In genomic region chr16:89946515-89946914, GRCh38 we compare ENCODE assay signal across 22 cellular contexts. TPM values are rescaled to one million over a fixed set of nuclear protein-coding genes. Genes with fewer than 3 reads are reported as not detected.
DNase-seq lines count a peak whose midpoint lies in the region; ATAC-seq, FAIRE-seq and TF ChIP-seq lines count a peak whose summit lies in the region.
"Had no signal": no experiment of that assay in that cellular context is flagged by ENCODE, and none has a peak within 500 bp of the region (broad histone marks: within the 10 kb centered on the region; RNA-seq: fewer than 3 reads in every experiment).

No MANE protein-coding gene starts in this region.

- no peaks in the 10 kb centered on the region for H3K36me3 ChIP-seq in HepG2 (replicated peaks in 1 of 2; ENCODE audit: control insufficient read depth in 1 of 2, insufficient read depth in 2 of 2, low read length in 2 of 2)
- H3K36me3 ChIP-seq in right lobe of liver = no peaks in the 10 kb centered on the region
- peaks cover 24% of the 10 kb centered on the region for H3K36me3 ChIP-seq in OCI-LY7 (ENCODE audit: insufficient read depth, low read length)

- no peak for TF ChIP-seq RAD21 in HepG2 (CRISPR knock-in tag; IDR thresholded peaks at IDR 0.05)

- BruUV-seq in HepG2 (replicated peaks; lab: Mats Ljungman, UMichigan) = no TSS peak
- BruUV-seq in OCI-LY7 (replicated peaks; lab: Mats Ljungman, UMichigan) = no TSS peak

- ATAC-seq in HepG2 = no peak
- no peak for ATAC-seq in right lobe of liver
- no peak for ATAC-seq in naive B cell (ENCODE audit: low read depth in 2 of 2)
- ATAC-seq in stimulated activated naive B cell treated with anti-CD40 and anti-IgM and Interleukin-4, amounts not matched to agents 10 μg/mL and 1 μg/mL and 100 μg/mL, for 72 hours (replicated peaks) = no peak
- no peak for ATAC-seq in GM21528 (IDR thresholded peaks at IDR 0.05; ENCODE audit: low FRiP score, unreplicated experiment)
- ATAC-seq: A549 had no signal

- H3K27ac ChIP-seq in HepG2 (ENCODE audit: extremely low read length, insufficient read depth, low read length) (no peak overlapping the region), right lobe of liver (no peak overlapping the region), OCI-LY7 (ENCODE audit: low read depth, low read length, poor library complexity, severe bottlenecking) (peak overlapping the region; percentile 94)
- H3K27ac ChIP-seq: A549, PC-9, SJSA1 had no signal

- intact Hi-C loops in HepG2 (cut with micrococcal nuclease; ENCODE audit: unreplicated experiment) = no loop called here
- intact Hi-C loops in right lobe of liver (cut with DNase I) = no loop called here
- intact Hi-C loops in OCI-LY7 (cut with micrococcal nuclease; ENCODE audit: unreplicated experiment) = no loop called here

- TF ChIP-seq CTCF in HepG2 (CRISPR knock-in tag; IDR thresholded peaks at IDR 0.05) (no peak), right lobe of liver (IDR thresholded peaks at IDR 0.05) (no peak), OCI-LY7 (conservative IDR thresholded peaks at IDR 0.05; ENCODE audit: low read length) (no peak)

- H3K4me1 ChIP-seq in HepG2 (ENCODE audit: insufficient read depth, low read length) (peaks cover 32% of the 10 kb centered on the region), right lobe of liver (peaks cover 0 to 13% (median 4%) of the 10 kb centered on the region in 4 donors), OCI-LY7 (ENCODE audit: insufficient read depth, low read length, poor library complexity, severe bottlenecking) (peaks cover 81% of the 10 kb centered on the region)

- no peaks in the 10 kb centered on the region for H3K9me3 Mint-ChIP-seq in naive B cell
- peaks cover 0 to 2% of the 10 kb centered on the region in 2 donors for H3K9me3 Mint-ChIP-seq in stimulated activated naive B cell treated with anti-CD40 and anti-IgM and Interleukin-4, amounts not matched to agents 10 μg/mL and 1 μg/mL and 100 μg/mL, for 72 hours

- no peaks in the 10 kb centered on the region for H4K20me1 ChIP-seq in HepG2 (ENCODE audit: insufficient read depth, low read length)
- no peaks in the 10 kb centered on the region for H4K20me1 ChIP-seq in OCI-LY7 (ENCODE audit: insufficient read depth, low read length)

- H3K4me3 ChIP-seq in HepG2 (replicated peaks in 1 of 3; ENCODE audit: insufficient read depth in 1 of 3, low read depth in 2 of 3, low read length in 3 of 3) = peak overlapping the region in 1 of 3 experiments; percentile 26; a peak in 1 of 6 replicates
- H3K4me3 ChIP-seq in right lobe of liver = no peak overlapping the region
- no peak overlapping the region for H3K4me3 ChIP-seq in OCI-LY7 (ENCODE audit: low read depth, low read length, poor library complexity, severe bottlenecking)
- H3K4me3 ChIP-seq: A549, PC-9, SJSA1 had no signal

- H3K9ac ChIP-seq in HepG2 (ENCODE audit: insufficient read depth, low read depth, low read length) = no peak overlapping the region

- DNase-seq in HepG2 (ENCODE audit: low spot score) = no peak
- DNase-seq in right lobe of liver = no peak
- DNase-seq in OCI-LY7 (ENCODE audit: low spot score) = no peak
- DNase-seq in naive B cell = no peak
- DNase-seq in stimulated activated naive B cell treated with anti-CD40 and anti-IgM and Interleukin-4, amounts not matched to agents 10 μg/mL and 1 μg/mL and 100 μg/mL, for 72 hours = no peak
- DNase-seq in mucosa of gallbladder (ENCODE audit: low spot score) = no peak
- DNase-seq in NCI-H2107 treated with DMSO at 0.1 percent for 48 hours (lab: John Stamatoyannopoulos, UW; ENCODE audit: unreplicated experiment) = no peak
- DNase-seq: DMS79 treated with DMSO at 0.1 percent for 48 hours, GOT3, KBM-7, NCI-H1417 treated with DMSO at 0.1 percent for 48 hours, NCI-H1930, NCI-H2171 treated with DMSO at 0.1 percent for 48 hours, NCI-H446 treated with DMSO at 0.1 percent for 48 hours, PC-9 had no signal

- POLR2A ChIA-PET in HepG2 (lab: Yijun Ruan, JAX) = interaction anchor here (2.4 kb wide), 1 partner anchor 73 kb away, joined by 6 read pairs; the partner anchor contains the start of gene TCF25
- POLR2A ChIA-PET in OCI-LY7 (lab: Charles Lee) = no interaction called here

- in situ Hi-C loops in HepG2 (cut with HindIII; ENCODE audit: extremely low pct_ligation_motif_present, low pct_unique_long_range_greater_than_20kb) = no loop called here

- H3K4me2 ChIP-seq in HepG2 (ENCODE audit: low read depth, low read length) = peak overlapping the region; percentile 52
- H3K4me2 ChIP-seq in OCI-LY7 (ENCODE audit: low read length) = peak overlapping the region; percentile 76
- H3K4me2 ChIP-seq: A549, PC-9 had no signal

- 12% methylated on average over 5 of the region's 5 CpGs for WGBS in HepG2 (ENCODE audit: low lambda C conversion rate)
- 84% methylated on average over 3 of the region's 5 CpGs for WGBS in right lobe of liver (ENCODE audit: insufficient coverage, low coverage, low lambda C conversion rate, missing lambda C conversion rate)

- peaks cover 0 to 5% (median 5%) of the 10 kb centered on the region in 3 donors for H3K27me3 Mint-ChIP-seq in naive B cell
- peaks cover 0 to 3% of the 10 kb centered on the region in 2 donors for H3K27me3 Mint-ChIP-seq in stimulated activated naive B cell treated with anti-CD40 and anti-IgM and Interleukin-4, amounts not matched to agents 10 μg/mL and 1 μg/mL and 100 μg/mL, for 72 hours

- H3K79me2 ChIP-seq in HepG2 (ENCODE audit: insufficient read depth, low read length) (peaks cover 15% of the 10 kb centered on the region), OCI-LY7 (ENCODE audit: insufficient read depth, low read depth, low read length) (peaks cover 25% of the 10 kb centered on the region)

- H3K4me1 Mint-ChIP-seq in naive B cell = peaks cover 35 to 48% (median 45%) of the 10 kb centered on the region in 3 donors
- H3K4me1 Mint-ChIP-seq in stimulated activated naive B cell treated with anti-CD40 and anti-IgM and Interleukin-4, amounts not matched to agents 10 μg/mL and 1 μg/mL and 100 μg/mL, for 72 hours = peaks cover 41 to 60% of the 10 kb centered on the region in 2 donors

- TF ChIP-seq EP300 in HepG2 (IDR thresholded peaks at IDR 0.05; ENCODE audit: low read depth in 2 of 2, low read length in 2 of 2) = no peak
- TF ChIP-seq EP300 in HepG2 (CRISPR knock-in tag; IDR thresholded peaks at IDR 0.05; ENCODE audit: borderline replicate concordance) = no peak

- H3K27me3 ChIP-seq in HepG2 (ENCODE audit: control insufficient read depth in 1 of 2, insufficient read depth in 2 of 2, low read length in 2 of 2) (peaks cover 0 to 32% of the 10 kb centered on the region in 2 experiments; a peak in 4 of 5 replicates), right lobe of liver (no peaks in the 10 kb centered on the region)

- H3K4me3 Mint-ChIP-seq in naive B cell = peak overlapping the region in 6 of 8 donors; percentile 16 to 76 (median 36)
- no peak overlapping the region for H3K4me3 Mint-ChIP-seq in stimulated activated naive B cell treated with anti-CD40 and anti-IgM and Interleukin-4, amounts not matched to agents 10 μg/mL and 1 μg/mL and 100 μg/mL, for 72 hours

- H3K27ac Mint-ChIP-seq in naive B cell = peak overlapping the region in 3 of 6 donors; percentile 49 to 77 (median 63)
- H3K27ac Mint-ChIP-seq in stimulated activated naive B cell treated with anti-CD40 and anti-IgM and Interleukin-4, amounts not matched to agents 10 μg/mL and 1 μg/mL and 100 μg/mL, for 72 hours = peak overlapping the region; percentile 74
- H3K27ac Mint-ChIP-seq: CD14-positive monocyte had no signal

- TF ChIP-seq POLR2A in HepG2 (IDR thresholded peaks at IDR 0.05; ENCODE audit: insufficient read depth in 1 of 2, low read depth in 2 of 2, low read length in 2 of 2) (no peak), right lobe of liver (IDR thresholded peaks at IDR 0.05) (no peak)

- H3K9me3 ChIP-seq in HepG2 (ENCODE audit: low read length) (no peaks in the 10 kb centered on the region), right lobe of liver (no peaks in the 10 kb centered on the region), OCI-LY7 (ENCODE audit: low read length) (no peaks in the 10 kb centered on the region)
- H3K9me3 ChIP-seq: A549, SJSA1 had no signal

- no peak for FAIRE-seq in HepG2 (lab: Jason Lieb, UNC)
- FAIRE-seq: A549, G401.6, GM12891, GM18507 had no signal

- peaks cover 0 to 7% of the 10 kb centered on the region in 2 donors for H3K36me3 Mint-ChIP-seq in naive B cell
- peaks cover 0 to 4% of the 10 kb centered on the region in 2 donors for H3K36me3 Mint-ChIP-seq in stimulated activated naive B cell treated with anti-CD40 and anti-IgM and Interleukin-4, amounts not matched to agents 10 μg/mL and 1 μg/mL and 100 μg/mL, for 72 hours

- H2AFZ ChIP-seq in HepG2 (ENCODE audit: low read length) (no peak overlapping the region), OCI-LY7 (ENCODE audit: low read length) (no peak overlapping the region)
- H2AFZ ChIP-seq: PC-9 had no signal

- no peaks in the 10 kb centered on the region for H3K9me2 ChIP-seq in OCI-LY7 (ENCODE audit: insufficient read depth, low read length)

- CTCF ChIA-PET in HepG2 (lab: Yijun Ruan, JAX; ENCODE audit: low intra/inter-chr PET ratio, low total read pairs) (no interaction called here), OCI-LY7 (lab: Charles Lee; ENCODE audit: unreplicated experiment) (no interaction called here)

RNA-seq across cellular contexts. Expression of gene DEF8, which starts 2.0 kb away (rescaled TPM):
- total RNA-seq in HepG2 (2016; rRNA removed; fragmentation: Illumina TruSeq; extraction: Trizol) (98.5 and 107 TPM in 2 replicates), right lobe of liver (10 to 100 TPM; 16.7 to 44.1 (median 20.7) TPM), OCI-LY7 (2022) (295 and 380 TPM in 2 replicates), mucosa of gallbladder (68.6 TPM)
- total RNA-seq in HepG2 (2016; cell fraction: cytosol; rRNA removed; fragmentation: Illumina TruSeq; extraction: Trizol; ENCODE audit: low read depth) = 134 and 176 TPM in 2 replicates
- total RNA-seq in HepG2 (2016; cell fraction: insoluble cytoplasmic fraction; rRNA removed; fragmentation: Illumina TruSeq; extraction: Trizol) = 103 and 113 TPM in 2 replicates
- total RNA-seq in HepG2 (2016; cell fraction: membrane; rRNA removed; fragmentation: Illumina TruSeq; extraction: Trizol) = 127 and 160 TPM in 2 replicates
- total RNA-seq in HepG2 (2016; cell fraction: nucleus; rRNA removed; fragmentation: Illumina TruSeq; extraction: Trizol) = 48.8 and 61.5 TPM in 2 replicates
- polyA plus RNA-seq in HepG2 (2011; rRNA removed) (98.2 and 108 TPM in 2 replicates), naive B cell (ENCODE audit: low read depth in 6 of 6) (100 to 1,000 TPM in 4 of 6 donors, 10 to 100 TPM in 2; 66.9 to 126 (median 105) TPM)
- polyA plus RNA-seq in HepG2 (2011; cell fraction: cytosol; rRNA removed) = 100 and 138 TPM in 2 replicates
- 490 and 545 TPM in 2 replicates for polyA plus RNA-seq in HepG2 (2011; cell fraction: nucleus; rRNA removed)
- 37.2 and 56.0 TPM in 2 replicates for polyA plus RNA-seq in HepG2 (2012)
- polyA plus RNA-seq in HepG2 (2016; cell fraction: cytosol; fragmentation: Illumina TruSeq; extraction: Trizol; ENCODE audit: low read depth) = 170 and 205 TPM in 2 replicates
- 116 and 132 TPM in 2 replicates for polyA plus RNA-seq in HepG2 (2016; cell fraction: insoluble cytoplasmic fraction; fragmentation: Illumina TruSeq; extraction: Trizol; ENCODE audit: low read depth)
- 126 and 153 TPM in 2 replicates for polyA plus RNA-seq in HepG2 (2016; cell fraction: membrane; fragmentation: Illumina TruSeq; extraction: Trizol; ENCODE audit: low read depth)
- polyA plus RNA-seq in HepG2 (2016; cell fraction: nucleus; fragmentation: Illumina TruSeq; extraction: Trizol; ENCODE audit: insufficient read depth, low read depth) = 123 and 136 TPM in 2 replicates
- 22.3 and 116 TPM in 2 replicates for polyA minus RNA-seq in HepG2 (2011; rRNA and poly(A)+ RNA removed; ENCODE audit: low replicate concordance)
- 31.8 and 36.4 TPM in 2 replicates for polyA minus RNA-seq in HepG2 (2011; cell fraction: cytosol; rRNA and poly(A)+ RNA removed)
- polyA minus RNA-seq in HepG2 (2011; cell fraction: nucleus; rRNA and poly(A)+ RNA removed) = 46.0 and 51.1 TPM in 2 replicates
- 222 and 292 TPM in 2 replicates for total RNA-seq in OCI-LY7 (2014; rRNA removed; shearing (Covaris generic))

RNA-seq across cellular contexts. Expression of gene TUBB3, which starts 23.4 kb away (rescaled TPM):
- total RNA-seq in HepG2 (2016; rRNA removed; fragmentation: Illumina TruSeq; extraction: Trizol) (161 and 185 TPM in 2 replicates), right lobe of liver (under 1 TPM in 4 of 6 experiments, not detected in 2; 0.13 to 0.86 (median 0.36) TPM), OCI-LY7 (2022) (118 and 192 TPM in 2 replicates), mucosa of gallbladder (9.5 TPM)
- 94.2 and 96.8 TPM in 2 replicates for total RNA-seq in HepG2 (2016; cell fraction: cytosol; rRNA removed; fragmentation: Illumina TruSeq; extraction: Trizol; ENCODE audit: low read depth)
- 145 and 195 TPM in 2 replicates for total RNA-seq in HepG2 (2016; cell fraction: insoluble cytoplasmic fraction; rRNA removed; fragmentation: Illumina TruSeq; extraction: Trizol)
- total RNA-seq in HepG2 (2016; cell fraction: membrane; rRNA removed; fragmentation: Illumina TruSeq; extraction: Trizol) = 140 and 142 TPM in 2 replicates
- total RNA-seq in HepG2 (2016; cell fraction: nucleus; rRNA removed; fragmentation: Illumina TruSeq; extraction: Trizol) = 81.3 and 94.7 TPM in 2 replicates
- polyA plus RNA-seq in HepG2 (2011; rRNA removed) (110 and 152 TPM in 2 replicates), naive B cell (ENCODE audit: low read depth in 6 of 6) (10 to 100 TPM in 1 of 6 donors, 1 to 10 TPM in 4, under 1 TPM in 1; 0.99 to 12.2 (median 5.0) TPM)
- polyA plus RNA-seq in HepG2 (2011; cell fraction: cytosol; rRNA removed) = 84.2 and 120 TPM in 2 replicates
- polyA plus RNA-seq in HepG2 (2011; cell fraction: nucleus; rRNA removed) = 168 and 179 TPM in 2 replicates
- 45.2 and 119 TPM in 2 replicates for polyA plus RNA-seq in HepG2 (2012)
- polyA plus RNA-seq in HepG2 (2016; cell fraction: cytosol; fragmentation: Illumina TruSeq; extraction: Trizol; ENCODE audit: low read depth) = 63.1 and 64.3 TPM in 2 replicates
- polyA plus RNA-seq in HepG2 (2016; cell fraction: insoluble cytoplasmic fraction; fragmentation: Illumina TruSeq; extraction: Trizol; ENCODE audit: low read depth) = 127 and 159 TPM in 2 replicates
- polyA plus RNA-seq in HepG2 (2016; cell fraction: membrane; fragmentation: Illumina TruSeq; extraction: Trizol; ENCODE audit: low read depth) = 87.3 and 99.0 TPM in 2 replicates
- polyA plus RNA-seq in HepG2 (2016; cell fraction: nucleus; fragmentation: Illumina TruSeq; extraction: Trizol; ENCODE audit: insufficient read depth, low read depth) = 138 and 154 TPM in 2 replicates
- polyA minus RNA-seq in HepG2 (2011; rRNA and poly(A)+ RNA removed; ENCODE audit: low replicate concordance) = 34.9 and 340 TPM in 2 replicates
- 99.4 and 107 TPM in 2 replicates for polyA minus RNA-seq in HepG2 (2011; cell fraction: cytosol; rRNA and poly(A)+ RNA removed)
- 34.8 and 42.6 TPM in 2 replicates for polyA minus RNA-seq in HepG2 (2011; cell fraction: nucleus; rRNA and poly(A)+ RNA removed)
- 59.6 and 63.7 TPM in 2 replicates for total RNA-seq in OCI-LY7 (2014; rRNA removed; shearing (Covaris generic))
- polyA plus RNA-seq: CD14-positive monocyte had no signal

RNA-seq across cellular contexts. Expression of gene MC1R, which starts 27.9 kb away (rescaled TPM):
- 7.2 and 9.1 TPM in 2 replicates for total RNA-seq in HepG2 (2016; rRNA removed; fragmentation: Illumina TruSeq; extraction: Trizol)
- 3.5 and 3.7 TPM in 2 replicates for total RNA-seq in HepG2 (2016; cell fraction: cytosol; rRNA removed; fragmentation: Illumina TruSeq; extraction: Trizol; ENCODE audit: low read depth)
- 8.1 and 8.7 TPM in 2 replicates for total RNA-seq in HepG2 (2016; cell fraction: insoluble cytoplasmic fraction; rRNA removed; fragmentation: Illumina TruSeq; extraction: Trizol)
- 8.1 and 9.5 TPM in 2 replicates for total RNA-seq in HepG2 (2016; cell fraction: membrane; rRNA removed; fragmentation: Illumina TruSeq; extraction: Trizol)
- total RNA-seq in HepG2 (2016; cell fraction: nucleus; rRNA removed; fragmentation: Illumina TruSeq; extraction: Trizol) = 7.2 and 7.7 TPM in 2 replicates
- polyA plus RNA-seq in HepG2 (2011; rRNA removed) = 14.8 and 20.0 TPM in 2 replicates
- polyA plus RNA-seq in HepG2 (2011; cell fraction: cytosol; rRNA removed) = 14.8 and 18.9 TPM in 2 replicates
- 89.3 and 96.4 TPM in 2 replicates for polyA plus RNA-seq in HepG2 (2011; cell fraction: nucleus; rRNA removed)
- 6.5 and 12.0 TPM in 2 replicates for polyA plus RNA-seq in HepG2 (2012)
- 2.9 and 3.1 TPM in 2 replicates for polyA plus RNA-seq in HepG2 (2016; cell fraction: cytosol; fragmentation: Illumina TruSeq; extraction: Trizol; ENCODE audit: low read depth)
- 6.7 and 7.1 TPM in 2 replicates for polyA plus RNA-seq in HepG2 (2016; cell fraction: insoluble cytoplasmic fraction; fragmentation: Illumina TruSeq; extraction: Trizol; ENCODE audit: low read depth)
- polyA plus RNA-seq in HepG2 (2016; cell fraction: membrane; fragmentation: Illumina TruSeq; extraction: Trizol; ENCODE audit: low read depth) = 6.5 and 7.5 TPM in 2 replicates
- polyA plus RNA-seq in HepG2 (2016; cell fraction: nucleus; fragmentation: Illumina TruSeq; extraction: Trizol; ENCODE audit: insufficient read depth, low read depth) = 17.7 and 19.3 TPM in 2 replicates
- polyA minus RNA-seq in HepG2 (2011; rRNA and poly(A)+ RNA removed; ENCODE audit: low replicate concordance) = 23.7 and 30.7 TPM in 2 replicates
- polyA minus RNA-seq in HepG2 (2011; cell fraction: cytosol; rRNA and poly(A)+ RNA removed) = 5.4 and 5.5 TPM in 2 replicates
- polyA minus RNA-seq in HepG2 (2011; cell fraction: nucleus; rRNA and poly(A)+ RNA removed) = 16.0 and 17.0 TPM in 2 replicates
- total RNA-seq in right lobe of liver = 1 to 10 TPM in 2 of 6 experiments, under 1 TPM in 4; 0.31 to 1.6 (median 0.77) TPM
- 7.3 and 8.3 TPM in 2 replicates for total RNA-seq in OCI-LY7 (2014; rRNA removed; shearing (Covaris generic))
- total RNA-seq in OCI-LY7 (2022) = 22.3 and 23.8 TPM in 2 replicates
- polyA plus RNA-seq in naive B cell (ENCODE audit: low read depth in 6 of 6) = under 1 TPM in 5 of 6 donors, not detected in 1; 0.12 to 0.62 (median 0.48) TPM
- 8.1 TPM for total RNA-seq in mucosa of gallbladder

Comparison
In these comparisons a context has a peak if more than half of its experiments do, and no peak if none do; other contexts are left out.
1. H3K4me3 Mint-ChIP-seq: peak in naive B cell (6 of 8); none in stimulated activated naive B cell treated with anti-CD40 and anti-IgM and Interleukin-4, amounts not matched to agents 10 μg/mL and 1 μg/mL and 100 μg/mL, for 72 hours (0 of 2).